ENCODE assay signal across 8 cellular contexts in the genomic region with DNA sequence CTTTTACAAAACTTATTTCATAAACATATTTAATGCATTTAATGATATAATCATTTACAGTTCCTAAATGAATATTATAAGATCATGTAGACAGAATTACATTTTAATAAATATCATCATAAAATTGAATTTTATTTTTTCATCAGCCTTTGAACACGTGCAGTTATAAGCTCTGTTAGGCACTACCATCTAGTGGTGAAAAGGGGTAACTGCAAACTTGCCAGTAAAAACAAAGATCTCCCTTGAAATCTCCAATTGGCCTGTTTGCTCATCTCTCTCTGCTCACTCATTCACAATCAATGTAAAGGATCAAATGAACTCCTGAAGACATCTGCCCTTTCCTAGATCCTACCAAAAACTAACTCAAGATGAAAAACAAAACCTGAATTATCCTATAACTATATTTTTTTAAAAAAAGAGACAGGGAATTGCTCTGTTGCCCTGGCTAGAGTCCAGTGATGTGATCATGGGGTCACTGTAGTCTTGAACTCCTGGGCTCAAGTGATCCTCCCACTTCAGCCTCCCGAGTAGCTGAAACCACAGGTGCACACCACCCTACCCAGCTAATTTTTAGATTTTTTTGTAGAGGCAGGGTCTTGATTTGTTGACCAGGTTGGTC. TPM values are rescaled to one million over a fixed set of nuclear protein-coding genes. Genes with fewer than 3 reads are reported as not detected.
A peak's percentile ranks its signal among the peaks of the same experiment; 100 is the strongest.
DNase-seq lines count a peak whose midpoint lies in the region; ATAC-seq, FAIRE-seq and TF ChIP-seq lines count a peak whose summit lies in the region.

No MANE protein-coding gene starts in this region.

- H3K4me2 ChIP-seq in keratinocyte (ENCODE audit: control insufficient read depth, extremely low read depth, insufficient read depth, low read depth, low read length) = no peak overlapping the region

- intact Hi-C loops in Panc1 (cut with micrococcal nuclease; ENCODE audit: unreplicated experiment) = no loop called here
- intact Hi-C loops in breast epithelium (cut with DNase I; ENCODE audit: low total_unique reads) = no loop called here
- intact Hi-C loops in thyroid gland (cut with DNase I) = no loop called here

- H3K27me3 ChIP-seq in Panc1 (ENCODE audit: control insufficient read depth, insufficient read depth, low read length) (no peaks in the 10 kb centered on the region), breast epithelium (no peaks in the 10 kb centered on the region), keratinocyte (ENCODE audit: control insufficient read depth, extremely low read depth, insufficient read depth, low read length) (no peaks in the 10 kb centered on the region), thyroid gland (no peaks in the 10 kb centered on the region)

- no TSS peak for BruUV-seq in Panc1 (replicated peaks; lab: Mats Ljungman, UMichigan)

- H3K9me3 ChIP-seq in Panc1 (ENCODE audit: control insufficient read depth, insufficient read depth, low read depth, low read length) = no peaks in the 10 kb centered on the region
- H3K9me3 ChIP-seq in breast epithelium = no peaks in the 10 kb centered on the region
- no peaks in the 10 kb centered on the region for H3K9me3 ChIP-seq in keratinocyte (ENCODE audit: control insufficient read depth, low read depth, low read length)
- H3K9me3 ChIP-seq in thyroid gland = no peaks in the 10 kb centered on the region

- peak; percentile 41 for FAIRE-seq in keratinocyte (lab: Jason Lieb, UNC)

- H3K9me1 ChIP-seq in keratinocyte (ENCODE audit: control insufficient read depth, extremely low read depth, insufficient read depth, low read length) = no peaks in the 10 kb centered on the region

- H3K4me1 ChIP-seq in Panc1 (ENCODE audit: control insufficient read depth, insufficient read depth, low read length) = no peaks in the 10 kb centered on the region
- H3K4me1 ChIP-seq in breast epithelium = no peaks in the 10 kb centered on the region
- no peaks in the 10 kb centered on the region for H3K4me1 ChIP-seq in keratinocyte (ENCODE audit: control insufficient read depth, extremely low read depth, insufficient read depth, low read length)
- H3K4me1 ChIP-seq in thyroid gland = no peaks in the 10 kb centered on the region

- H3K36me3 ChIP-seq in Panc1 (ENCODE audit: control insufficient read depth, insufficient read depth, low read length) = no peaks in the 10 kb centered on the region
- no peaks in the 10 kb centered on the region for H3K36me3 ChIP-seq in breast epithelium
- H3K36me3 ChIP-seq in keratinocyte (ENCODE audit: control insufficient read depth in 2 of 2, extremely low read depth in 1 of 2, insufficient read depth in 2 of 2, low read length in 2 of 2) = peaks cover 2 to 4% of the 10 kb centered on the region in 2 experiments
- peaks cover 11 to 16% of the 10 kb centered on the region in 2 donors for H3K36me3 ChIP-seq in thyroid gland

- TF ChIP-seq EP300 in Ishikawa (IDR thresholded peaks at IDR 0.05; ENCODE audit: borderline replicate concordance) = no peak

- peak; percentile 20 for DNase-seq in activated CD4-positive, alpha-beta T cell treated with anti-CD3 and anti-CD28 coated beads for 48 hours
- no peak for DNase-seq in activated CD4-positive, alpha-beta T cell treated with anti-CD3 and anti-CD28 coated beads, Interleukin-2, amount 50 U/mL, for 4 hours
- DNase-seq in Panc1 (ENCODE audit: low read depth, low spot score) = peak; percentile 53
- DNase-seq in breast epithelium (ENCODE audit: low spot score in 2 of 2) = no peak
- DNase-seq in keratinocyte (ENCODE audit: low read depth, low spot score) = peak; percentile 17
- no peak for DNase-seq in thyroid gland

- TF ChIP-seq POLR2A in breast epithelium (IDR thresholded peaks at IDR 0.05) = no peak
- no peak for TF ChIP-seq POLR2A in thyroid gland (IDR thresholded peaks at IDR 0.05)

- 8 to 9% methylated on average over 2 of the region's 2 CpGs for WGBS in thyroid gland, 2 donors

- CTCF ChIA-PET in Panc1 (lab: Charles Lee) = interaction anchor here (0.5 to 1.0 kb wide), 6 partner anchors 12 to 1226 kb away, joined by 3 to 7 read pairs (median 4); no protein-coding TSS in a partner anchor

- H3K27ac ChIP-seq in Panc1 (ENCODE audit: low read length) (no peak overlapping the region), breast epithelium (peak overlapping the region in 1 of 2 donors; percentile 10), keratinocyte (ENCODE audit: control insufficient read depth, insufficient read depth, low read length) (no peak overlapping the region), thyroid gland (no peak overlapping the region)

- dilution Hi-C loops in keratinocyte (cut with MboI; ENCODE audit: extremely low pct_ligation_motif_present, low sequenced_read_pairs) = no loop called here

- in situ Hi-C loops in Panc1 (cut with HindIII; ENCODE audit: low pct_unique_long_range_greater_than_20kb, low sequenced_read_pairs) = no loop called here

- TF ChIP-seq RAD21 in Ishikawa (IDR thresholded peaks at IDR 0.05; ENCODE audit: low read depth) = peak; percentile 76

- no peaks in the 10 kb centered on the region for H3K79me2 ChIP-seq in keratinocyte (ENCODE audit: control insufficient read depth, insufficient read depth, low read length)

- H3K4me3 ChIP-seq in Panc1 (ENCODE audit: low read depth in 2 of 2, low read length in 2 of 2) = no peak overlapping the region
- no peak overlapping the region for H3K4me3 ChIP-seq in breast epithelium
- no peak overlapping the region for H3K4me3 ChIP-seq in keratinocyte (ENCODE audit: control insufficient read depth in 2 of 3, extremely low read depth in 1 of 3, insufficient read depth in 2 of 3, low read depth in 1 of 3, low read length in 3 of 3)
- H3K4me3 ChIP-seq in thyroid gland (replicated peaks in 1 of 3) = no peak overlapping the region

- ATAC-seq in Panc1 (peak; percentile 74; the same call in 1 of the 2 replicates), HG03139 (IDR thresholded peaks at IDR 0.05; ENCODE audit: unreplicated experiment) (no peak)

- H2AFZ ChIP-seq in keratinocyte (ENCODE audit: control insufficient read depth, low read length) = no peak overlapping the region

- H3K9ac ChIP-seq in keratinocyte (ENCODE audit: control insufficient read depth, extremely low read depth, insufficient read depth, low read length) = no peak overlapping the region

- POLR2A ChIA-PET in Panc1 (lab: Charles Lee) = interaction anchor here (0.6 kb wide), 1 partner anchor 144 kb away, joined by 9 read pairs; no protein-coding TSS in a partner anchor

- peak; percentile 88 for TF ChIP-seq CTCF in Panc1 (IDR thresholded peaks at IDR 0.05)
- peak; percentile 73 to 92 (median 83) for TF ChIP-seq CTCF in breast epithelium (IDR thresholded peaks at IDR 0.05)
- peak; percentile 34 to 74 (median 71) for TF ChIP-seq CTCF in keratinocyte (optimal IDR thresholded peaks at IDR 0.05 in 1 of 3, IDR thresholded peaks at IDR 0.05 in 1 of 3, conservative IDR thresholded peaks at IDR 0.05 in 1 of 3; ENCODE audit: extremely low read depth in 1 of 3, insufficient read depth in 2 of 3, low read length in 3 of 3)
- TF ChIP-seq CTCF in thyroid gland (IDR thresholded peaks at IDR 0.05) = peak; percentile 83 to 91 (median 90)

- H4K20me1 ChIP-seq in keratinocyte (ENCODE audit: control insufficient read depth, extremely low read depth, insufficient read depth, low read length) = no peaks in the 10 kb centered on the region

TF ChIP-seq in Ishikawa, 13 proteins besides CTCF, POLR2A, EP300 and RAD21:
- TF ChIP-seq, protein P1, sequence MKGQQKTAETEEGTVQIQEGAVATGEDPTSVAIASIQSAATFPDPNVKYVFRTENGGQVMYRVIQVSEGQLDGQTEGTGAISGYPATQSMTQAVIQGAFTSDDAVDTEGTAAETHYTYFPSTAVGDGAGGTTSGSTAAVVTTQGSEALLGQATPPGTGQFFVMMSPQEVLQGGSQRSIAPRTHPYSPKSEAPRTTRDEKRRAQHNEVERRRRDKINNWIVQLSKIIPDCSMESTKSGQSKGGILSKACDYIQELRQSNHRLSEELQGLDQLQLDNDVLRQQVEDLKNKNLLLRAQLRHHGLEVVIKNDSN (IDR thresholded peaks at IDR 0.05) = 0 out of 2 replicates have a peak, but pooled peaks have one; percentile 28
- TF ChIP-seq, protein P2, sequence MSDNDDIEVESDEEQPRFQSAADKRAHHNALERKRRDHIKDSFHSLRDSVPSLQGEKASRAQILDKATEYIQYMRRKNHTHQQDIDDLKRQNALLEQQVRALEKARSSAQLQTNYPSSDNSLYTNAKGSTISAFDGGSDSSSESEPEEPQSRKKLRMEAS (IDR thresholded peaks at IDR 0.05) = no peak

RNA-seq across cellular contexts. Expression of a gene that starts 31.7 kb away (rescaled TPM):
- total RNA-seq in Panc1 (2021; ENCODE audit: unreplicated experiment) = 16.8 TPM
- polyA plus RNA-seq in Panc1 (2012; ENCODE audit: insufficient read length) = 8.9 TPM
- 100 to 1,000 TPM; 146 to 380 (median 311) TPM for total RNA-seq in breast epithelium
- 16.1 to 29.7 TPM (median 26.5 TPM) in 3 replicates for polyA plus RNA-seq in keratinocyte
- 2.0 TPM for polyA plus RNA-seq in keratinocyte (2011; ENCODE audit: low read depth)
- 12.9 and 19.3 TPM in 2 replicates for polyA plus RNA-seq in keratinocyte (2011; cell fraction: cytosol; rRNA removed)
- 10.4 and 13.3 TPM in 2 replicates for polyA plus RNA-seq in keratinocyte (2011; cell fraction: nucleus; rRNA removed)
- polyA plus RNA-seq in keratinocyte (2012; ENCODE audit: low replicate concordance) = 0.79 and 34.7 TPM in 2 replicates
- polyA minus RNA-seq in keratinocyte = 14.7 to 27.9 TPM (median 24.2 TPM) in 3 replicates
- 25.1 TPM for polyA minus RNA-seq in keratinocyte (2011; cell fraction: cytosol; rRNA and poly(A)+ RNA removed)
- 7.0 and 18.5 TPM in 2 replicates for polyA minus RNA-seq in keratinocyte (2011; cell fraction: nucleus; rRNA and poly(A)+ RNA removed)
- 100 to 1,000 TPM in 2 of 4 donors, 10 to 100 TPM in 2; 60.6 to 227 (median 112) TPM for total RNA-seq in thyroid gland

RNA-seq across cellular contexts. Expression of a gene that starts 43.9 kb away (rescaled TPM):
- total RNA-seq in Panc1 (2021; ENCODE audit: unreplicated experiment) (not detected), breast epithelium (1 to 10 TPM in 1 of 3 donors, not detected in 2; 1.1 TPM), thyroid gland (1 to 10 TPM in 2 of 4 donors, under 1 TPM in 2; 0.45 to 2.5 (median 1.1) TPM)
- polyA plus RNA-seq in Panc1 (2012; ENCODE audit: insufficient read length) = not detected
- polyA plus RNA-seq in keratinocyte = 0.22 to 0.34 TPM (median 0.26 TPM) in 3 replicates
- 0.29 TPM for polyA plus RNA-seq in keratinocyte (2011; ENCODE audit: low read depth)
- 0.25 and 0.40 TPM in 2 replicates for polyA plus RNA-seq in keratinocyte (2011; cell fraction: cytosol; rRNA removed)
- polyA plus RNA-seq in keratinocyte (2011; cell fraction: nucleus; rRNA removed) = 0.60 and 0.61 TPM in 2 replicates
- polyA plus RNA-seq in keratinocyte (2012; ENCODE audit: low replicate concordance) = 0.21 and 0.31 TPM in 2 replicates
- polyA minus RNA-seq in keratinocyte = 0.89 TPM in 1 of 3 replicates, not detected in the others
- not detected for polyA minus RNA-seq in keratinocyte (2011; cell fraction: cytosol; rRNA and poly(A)+ RNA removed)
- not detected in 2 replicates for polyA minus RNA-seq in keratinocyte (2011; cell fraction: nucleus; rRNA and poly(A)+ RNA removed)

Comparison
In these comparisons a context has a peak if more than half of its experiments do, and no peak if none do; other contexts are left out.
1. DNase-seq: peak in activated CD4-positive, alpha-beta T cell treated with anti-CD3 and anti-CD28 coated beads for 48 hours (single experiment), Panc1 (single experiment) and keratinocyte (single experiment); none in activated CD4-positive, alpha-beta T cell treated with anti-CD3 and anti-CD28 coated beads, Interleukin-2, amount 50 U/mL, for 4 hours (0 of 2), breast epithelium (0 of 2) and thyroid gland (0 of 2).
2. Peak in every context shown above with its lines, with median percentiles within 50 percentile points of each other: CTCF ChIP-seq.